In genomic region chr2:17422066-17422465, GRCh38 we compare ENCODE assay signal across 21 cellular contexts.
"Had no signal": no experiment of that assay in that cellular context is flagged by ENCODE, and none has a peak within 500 bp of the region (broad histone marks: within the 10 kb centered on the region; RNA-seq: fewer than 3 reads in every experiment).

No MANE protein-coding gene starts in this region.

- H3K4me1 Mint-ChIP-seq: activated CD4-positive, alpha-beta memory T cell treated with anti-CD3 and anti-CD28 coated beads, Interleukin-2, amount 10 ng/mL, durations not matched to agents 7 days and 5 days; activated naive CD4-positive, alpha-beta T cell treated with anti-CD3 and anti-CD28 coated beads, Interleukin-2, amount 10 ng/mL, durations not matched to agents 7 days and 5 days; naive thymus-derived CD8-positive, alpha-beta T cell; neural progenitor cell had no signal

- H3K27me3 Mint-ChIP-seq: activated CD4-positive, alpha-beta memory T cell treated with anti-CD3 and anti-CD28 coated beads, Interleukin-2, amount 10 ng/mL, durations not matched to agents 7 days and 5 days; activated naive CD4-positive, alpha-beta T cell treated with anti-CD3 and anti-CD28 coated beads, Interleukin-2, amount 10 ng/mL, durations not matched to agents 7 days and 5 days; naive thymus-derived CD8-positive, alpha-beta T cell had no signal

- H3K4me3 ChIP-seq: esophagus muscularis mucosa, left ventricle myocardium inferior, neural progenitor cell, sigmoid colon, spleen, upper lobe of left lung had no signal

- ATAC-seq: naive thymus-derived CD8-positive, alpha-beta T cell had no signal

- H3K36me3 Mint-ChIP-seq: activated naive CD4-positive, alpha-beta T cell treated with anti-CD3 and anti-CD28 coated beads, Interleukin-2, amount 10 ng/mL, durations not matched to agents 7 days and 5 days; mesothelial cell of epicardium; naive thymus-derived CD8-positive, alpha-beta T cell; neural progenitor cell had no signal

- H3K9ac ChIP-seq: neural progenitor cell had no signal

- H3K36me3 ChIP-seq: esophagus muscularis mucosa, left ventricle myocardium inferior, neural progenitor cell, sigmoid colon, spleen, upper lobe of left lung had no signal

- DNase-seq: activated CD4-positive, alpha-beta memory T cell treated with anti-CD3 and anti-CD28 coated beads, Interleukin-2, amount 10 ng/mL, durations not matched to agents 7 days and 5 days; activated CD4-positive, alpha-beta T cell treated with anti-CD3 and anti-CD28 coated beads for 48 hours; activated CD4-positive, CD25-positive, alpha-beta regulatory T cell; activated effector memory CD4-positive, alpha-beta T cell treated with anti-CD3 and anti-CD28 coated beads, Interleukin-2, amount 50 U/mL, for 16 hours; activated naive CD4-positive, alpha-beta T cell treated with anti-CD3 and anti-CD28 coated beads, Interleukin-2, amount 10 ng/mL, durations not matched to agents 7 days and 5 days; aorta; central memory CD4-positive, alpha-beta T cell; effector memory CD4-positive, alpha-beta T cell; left ventricle myocardium inferior; naive thymus-derived CD8-positive, alpha-beta T cell; retina; sigmoid colon; spleen; stimulated activated CD4-positive, alpha-beta T cell treated with anti-CD3 and anti-CD28 coated beads, Interleukin-4, amount 100 ng/mL, for 1 hour; stimulated activated naive CD4-positive, alpha-beta T cell; T1000; upper lobe of left lung had no signal

- H3K9me3 Mint-ChIP-seq: activated CD4-positive, alpha-beta memory T cell treated with anti-CD3 and anti-CD28 coated beads, Interleukin-2, amount 10 ng/mL, durations not matched to agents 7 days and 5 days; activated naive CD4-positive, alpha-beta T cell treated with anti-CD3 and anti-CD28 coated beads, Interleukin-2, amount 10 ng/mL, durations not matched to agents 7 days and 5 days; mesothelial cell of epicardium; neural progenitor cell; T-helper 1 cell treated with Interleukin-12 subunit alpha and Interleukin-12 subunit beta and Interleukin-4 antibody, amounts not matched to agents 30 μg/mL and 1 μg/mL, for 36 hours had no signal

- H3K27ac Mint-ChIP-seq: activated CD4-positive, alpha-beta memory T cell treated with anti-CD3 and anti-CD28 coated beads, Interleukin-2, amount 10 ng/mL, durations not matched to agents 7 days and 5 days; activated naive CD4-positive, alpha-beta T cell treated with anti-CD3 and anti-CD28 coated beads, Interleukin-2, amount 10 ng/mL, durations not matched to agents 7 days and 5 days; mesothelial cell of epicardium; naive thymus-derived CD8-positive, alpha-beta T cell; neural progenitor cell; T-helper 1 cell treated with Interleukin-12 subunit alpha and Interleukin-12 subunit beta and Interleukin-4 antibody, amounts not matched to agents 30 μg/mL and 1 μg/mL, for 36 hours had no signal

- H3K27ac ChIP-seq: esophagus muscularis mucosa, left ventricle myocardium inferior, neural progenitor cell, sigmoid colon, spleen, upper lobe of left lung had no signal

- H3K4me3 Mint-ChIP-seq: activated CD4-positive, alpha-beta memory T cell treated with anti-CD3 and anti-CD28 coated beads, Interleukin-2, amount 10 ng/mL, durations not matched to agents 7 days and 5 days; activated naive CD4-positive, alpha-beta T cell treated with anti-CD3 and anti-CD28 coated beads, Interleukin-2, amount 10 ng/mL, durations not matched to agents 7 days and 5 days; mesothelial cell of epicardium; naive thymus-derived CD8-positive, alpha-beta T cell; neural progenitor cell; T-helper 1 cell treated with Interleukin-12 subunit alpha and Interleukin-12 subunit beta and Interleukin-4 antibody, amounts not matched to agents 30 μg/mL and 1 μg/mL, for 36 hours had no signal

- H2AFZ ChIP-seq: neural progenitor cell had no signal

- H3K27me3 ChIP-seq: esophagus muscularis mucosa, neural progenitor cell, sigmoid colon, spleen, upper lobe of left lung had no signal

- H3K9me3 ChIP-seq: esophagus muscularis mucosa, left ventricle myocardium inferior, sigmoid colon, spleen, upper lobe of left lung had no signal

- H3K4me1 ChIP-seq: esophagus muscularis mucosa, left ventricle myocardium inferior, neural progenitor cell, sigmoid colon, spleen, upper lobe of left lung had no signal

- H3K4me2 ChIP-seq: neural progenitor cell had no signal
